In the genomic region with DNA sequence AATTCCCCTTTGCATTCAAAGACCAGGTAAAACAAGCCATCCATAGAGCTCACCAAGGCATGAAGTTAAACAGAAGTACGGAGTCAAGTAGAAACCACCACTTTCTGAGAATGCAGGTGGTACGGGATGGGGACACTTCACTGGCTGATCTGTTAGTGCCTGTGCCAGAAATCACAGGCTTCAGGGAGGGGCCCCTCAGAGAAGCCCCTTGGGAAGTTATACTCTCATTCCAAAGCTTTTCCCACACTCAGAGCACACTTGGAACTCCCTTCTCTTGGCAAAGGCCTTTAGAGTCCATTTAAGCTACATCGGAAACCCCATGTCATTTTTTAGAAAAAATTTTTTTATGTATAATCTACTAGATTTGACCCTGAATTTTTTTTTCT, we compare ENCODE assay signal across 14 cellular contexts.
DNase-seq lines count a peak whose midpoint lies in the region; FAIRE-seq and TF ChIP-seq lines count a peak whose summit lies in the region.
"Had no signal": no experiment of that assay in that cellular context is flagged by ENCODE, and none has a peak within 500 bp of the region (broad histone marks: within the 10 kb centered on the region; RNA-seq: fewer than 3 reads in every experiment).

No MANE protein-coding gene starts in this region.

- no peaks in the 10 kb centered on the region for H3K27me3 ChIP-seq in BLaER1
- H3K27me3 ChIP-seq in NT2/D1 (ENCODE audit: insufficient read depth, insufficient read length), result no peaks in the 10 kb centered on the region
- peaks cover 0 to 2% of the 10 kb centered on the region in 2 donors for H3K27me3 ChIP-seq in small intestine (ENCODE audit: control insufficient read depth in 2 of 2, insufficient read depth in 2 of 2, low read length in 2 of 2)
- H3K27me3 ChIP-seq: thyroid gland had no signal

- H3K27ac ChIP-seq in BLaER1 (no peak overlapping the region), small intestine (ENCODE audit: low read depth in 1 of 2, low read length in 1 of 2) (peak overlapping the region in 1 of 2 donors; percentile 34)
- H3K27ac ChIP-seq: KMS-11, RWPE1 had no signal

- DNase-seq in NT2/D1 (ENCODE audit: low read depth, low spot score) (no peak), glutamatergic neuron (no peak), neural crest cell (ENCODE audit: low read depth, low spot score) (no peak), 8988T (no peak), OCI-M2 (lab: John Stamatoyannopoulos, UW; ENCODE audit: unreplicated experiment) (no peak), D341Med (ENCODE audit: low spot score) (no peak), small intestine (no peak)
- DNase-seq: activated B cell treated with CpG ODN at 0.5 μM for 24 hours; CD4-positive, CD25-positive, alpha-beta regulatory T cell; cortex of kidney had no signal

- H3K36me3 Mint-ChIP-seq in glutamatergic neuron (ENCODE audit: unreplicated experiment) (no peaks in the 10 kb centered on the region), neural crest cell (ENCODE audit: low read depth) (no peaks in the 10 kb centered on the region)
- H3K36me3 Mint-ChIP-seq: CD4-positive, CD25-positive, alpha-beta regulatory T cell had no signal

- H3K27me3 Mint-ChIP-seq in glutamatergic neuron (ENCODE audit: unreplicated experiment) (no peaks in the 10 kb centered on the region), neural crest cell (ENCODE audit: low read depth) (no peaks in the 10 kb centered on the region)
- H3K27me3 Mint-ChIP-seq: CD4-positive, CD25-positive, alpha-beta regulatory T cell had no signal

- H3K4me3 Mint-ChIP-seq in glutamatergic neuron (ENCODE audit: unreplicated experiment), result peak overlapping the region; percentile 67
- peak overlapping the region; percentile 81 for H3K4me3 Mint-ChIP-seq in neural crest cell
- H3K4me3 Mint-ChIP-seq: activated B cell treated with CpG ODN at 0.5 μM for 24 hours had no signal

- no peak for FAIRE-seq in small intestine (lab: Jason Lieb, UNC)

- peaks cover 10% of the 10 kb centered on the region for H3K4me1 ChIP-seq in BLaER1
- peaks cover 2% of the 10 kb centered on the region for H3K4me1 ChIP-seq in NT2/D1 (ENCODE audit: insufficient read depth, insufficient read length)
- H3K4me1 ChIP-seq in small intestine (ENCODE audit: control insufficient read depth in 2 of 2, insufficient read depth in 1 of 2, low read depth in 1 of 2, low read length in 1 of 2), result no peaks in the 10 kb centered on the region
- H3K4me1 ChIP-seq: thyroid gland had no signal

- H3K9ac ChIP-seq in BLaER1, result no peak overlapping the region
- H3K9ac ChIP-seq in NT2/D1 (ENCODE audit: insufficient read length, low read depth), result peak overlapping the region; percentile 26
- H3K9ac ChIP-seq: KMS-11 had no signal

- H3K36me3 ChIP-seq in BLaER1 (no peaks in the 10 kb centered on the region), NT2/D1 (ENCODE audit: insufficient read depth, insufficient read length, low read length) (no peaks in the 10 kb centered on the region), small intestine (ENCODE audit: control insufficient read depth in 2 of 2, insufficient read depth in 2 of 2, low read length in 2 of 2) (no peaks in the 10 kb centered on the region)
- H3K36me3 ChIP-seq: thyroid gland had no signal

- TF ChIP-seq CTCF in glutamatergic neuron (IDR thresholded peaks at IDR 0.05; ENCODE audit: partially characterized antibody, unreplicated experiment), result no peak
- no peak for TF ChIP-seq CTCF in neural crest cell (conservative IDR thresholded peaks at IDR 0.05)

- peak overlapping the region; percentile 65 for H3K4me2 ChIP-seq in BLaER1
- H3K4me2 ChIP-seq: KMS-11 had no signal

- H3K4me1 Mint-ChIP-seq in glutamatergic neuron (ENCODE audit: low read depth, unreplicated experiment), result peaks cover 9% of the 10 kb centered on the region
- peaks cover 32% of the 10 kb centered on the region for H3K4me1 Mint-ChIP-seq in neural crest cell

- no peaks in the 10 kb centered on the region for H3K9me3 Mint-ChIP-seq in glutamatergic neuron (ENCODE audit: unreplicated experiment)
- H3K9me3 Mint-ChIP-seq in neural crest cell, result no peaks in the 10 kb centered on the region
- H3K9me3 Mint-ChIP-seq: activated B cell treated with CpG ODN at 0.5 μM for 24 hours had no signal

- no peaks in the 10 kb centered on the region; the same call in 1 of the 2 replicates for H4K20me1 ChIP-seq in BLaER1

- 46 to 81% (median 77%) methylated on average over 3 of the region's 3 CpGs for WGBS in small intestine, 3 donors

- no peak overlapping the region for H3K4me3 ChIP-seq in BLaER1
- peak overlapping the region; percentile 6 for H3K4me3 ChIP-seq in NT2/D1 (ENCODE audit: insufficient read length, low read depth)
- no peak overlapping the region for H3K4me3 ChIP-seq in small intestine (ENCODE audit: low read depth in 1 of 2, low read length in 2 of 2)
- H3K4me3 ChIP-seq: thyroid gland had no signal

- H3K27ac Mint-ChIP-seq in glutamatergic neuron (ENCODE audit: unreplicated experiment) (no peak overlapping the region), neural crest cell (ENCODE audit: unreplicated experiment) (peak overlapping the region; percentile 81)
- H3K27ac Mint-ChIP-seq: activated B cell treated with CpG ODN at 0.5 μM for 24 hours had no signal

- H3K9me3 ChIP-seq in BLaER1 (no peaks in the 10 kb centered on the region), NT2/D1 (ENCODE audit: insufficient read depth, low read length) (no peaks in the 10 kb centered on the region), small intestine (ENCODE audit: control insufficient read depth, low read depth) (no peaks in the 10 kb centered on the region)
- H3K9me3 ChIP-seq: thyroid gland had no signal
